Comparison of ENCODE assay signal across 10 cellular contexts in the genomic region with DNA sequence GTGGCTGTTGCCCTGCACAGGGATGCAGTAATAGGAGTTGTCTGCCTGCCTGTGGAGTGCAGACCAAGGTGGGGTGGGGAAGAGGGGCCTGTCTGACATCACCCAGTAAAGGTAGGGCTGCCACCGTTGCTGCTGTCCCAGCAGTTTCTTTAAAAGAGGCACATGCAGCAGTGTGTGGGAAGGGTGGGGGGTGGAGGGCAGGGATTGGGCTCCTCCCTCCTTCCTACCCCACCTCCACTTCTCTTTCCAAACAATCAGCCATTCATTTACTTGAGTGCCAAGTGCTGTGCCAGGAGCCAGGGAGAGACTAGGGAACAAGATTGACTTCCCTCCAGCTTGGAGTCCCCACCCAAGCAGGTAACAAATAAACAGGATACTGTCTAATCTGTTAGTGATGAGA.
DNase-seq lines count a peak whose midpoint lies in the region; ATAC-seq and TF ChIP-seq lines count a peak whose summit lies in the region.
"Had no signal": no experiment of that assay in that cellular context is flagged by ENCODE, and none has a peak within 500 bp of the region (broad histone marks: within the 10 kb centered on the region; RNA-seq: fewer than 3 reads in every experiment).

No MANE protein-coding gene starts in this region.

- ATAC-seq in Right ventricle myocardium inferior (no peak), heart left ventricle (no peak)
- ATAC-seq in naive thymus-derived CD8-positive, alpha-beta T cell: no peak

- no peaks in the 10 kb centered on the region for H3K9me3 Mint-ChIP-seq in endodermal cell
- no peaks in the 10 kb centered on the region for H3K9me3 Mint-ChIP-seq in naive thymus-derived CD8-positive, alpha-beta T cell

- no peak for TF ChIP-seq CTCF in heart left ventricle (IDR thresholded peaks at IDR 0.05)
- TF ChIP-seq CTCF in endodermal cell (conservative IDR thresholded peaks at IDR 0.05): no peak
- no peak for TF ChIP-seq CTCF in vagina (IDR thresholded peaks at IDR 0.05)

- H2BK15ac ChIP-seq in neuronal stem cell (ENCODE audit: low read length): no peak overlapping the region

- 0 to 21% (median 2%) methylated on average over 1 of the region's 1 CpG for WGBS in heart left ventricle, 4 donors
- 43% methylated on average over 1 of the region's 1 CpG; no CpG with 5 or more reads in 1 of the 2 experiments for WGBS in endodermal cell (ENCODE audit: insufficient coverage in 1 of 2, insufficient read length in 1 of 2), 2 experiments
- no CpG with 5 or more reads among the region's 1 CpG for WGBS in neuronal stem cell (ENCODE audit: extremely low coverage in 2 of 2, insufficient read length in 2 of 2, insufficient replicate concordance in 1 of 2), 2 donors

- H3K27ac Mint-ChIP-seq in endodermal cell: peak overlapping the region; percentile 12
- peak overlapping the region in 4 of 10 donors; percentile 37 to 79 (median 51) for H3K27ac Mint-ChIP-seq in naive thymus-derived CD8-positive, alpha-beta T cell

- H3K9ac ChIP-seq in endodermal cell (ENCODE audit: extremely low read depth, low read length, poor library complexity, severe bottlenecking) (no peak overlapping the region), neuronal stem cell (ENCODE audit: low read depth, low read length, poor library complexity) (no peak overlapping the region)

- no peaks in the 10 kb centered on the region for H3K27me3 Mint-ChIP-seq in endodermal cell (ENCODE audit: insufficient read depth)
- H3K27me3 Mint-ChIP-seq in naive thymus-derived CD8-positive, alpha-beta T cell: no peaks in the 10 kb centered on the region

- no peaks in the 10 kb centered on the region for H3K27me3 ChIP-seq in heart left ventricle
- H3K27me3 ChIP-seq in endodermal cell (ENCODE audit: control insufficient read depth, insufficient read depth, low read length, poor library complexity, severe bottlenecking): no peaks in the 10 kb centered on the region
- H3K27me3 ChIP-seq in neuronal stem cell (ENCODE audit: control insufficient read depth in 3 of 3, insufficient read depth in 3 of 3, low read depth in 1 of 3, low read length in 3 of 3): no peaks in the 10 kb centered on the region
- no peaks in the 10 kb centered on the region for H3K27me3 ChIP-seq in vagina

- TF ChIP-seq POLR2A in heart left ventricle (IDR thresholded peaks at IDR 0.05): no peak
- no peak for TF ChIP-seq POLR2A in vagina (IDR thresholded peaks at IDR 0.05)

- H3K4me3 ChIP-seq in heart left ventricle (no peak overlapping the region), endodermal cell (ENCODE audit: low read length) (no peak overlapping the region), neuronal stem cell (ENCODE audit: low read length in 2 of 2) (no peak overlapping the region), vagina (no peak overlapping the region)

- H4K8ac ChIP-seq in neuronal stem cell (ENCODE audit: low read depth, low read length): no peak overlapping the region

- H3K18ac ChIP-seq in neuronal stem cell (ENCODE audit: low read length): no peak overlapping the region

- H3K27ac ChIP-seq in heart left ventricle: peak overlapping the region in 1 of 12 donors; percentile 82
- no peak overlapping the region for H3K27ac ChIP-seq in endodermal cell (ENCODE audit: low read depth, low read length)
- H3K27ac ChIP-seq in neuronal stem cell (replicated peaks; ENCODE audit: low read length): no peak overlapping the region
- H3K27ac ChIP-seq in vagina: peak overlapping the region; percentile 90

- intact Hi-C loops in Right ventricle myocardium inferior (cut with DNase I) (no loop called here), heart left ventricle (cut with DNase I) (no loop called here), vagina (cut with DNase I) (no loop called here)

- no peak overlapping the region for H3K4ac ChIP-seq in neuronal stem cell (ENCODE audit: low read length)

- H3K79me1 ChIP-seq in neuronal stem cell (ENCODE audit: low read depth, low read length): peaks cover 8% of the 10 kb centered on the region

- H2AFZ ChIP-seq in neuronal stem cell (ENCODE audit: low read length): no peak overlapping the region

- POLR2A ChIA-PET in naive thymus-derived CD8-positive, alpha-beta T cell (lab: Charles Lee): interaction anchor here (1.2 kb wide), 1 partner anchor 11 kb away, joined by 3 read pairs; no protein-coding TSS in a partner anchor

- H2AK5ac ChIP-seq in neuronal stem cell (ENCODE audit: low read depth, low read length): no peak overlapping the region

- no peak overlapping the region for H3K4me2 ChIP-seq in neuronal stem cell (ENCODE audit: insufficient read depth, low read length, poor library complexity, severe bottlenecking)

- peaks cover 0 to 18% (median 2%) of the 10 kb centered on the region in 9 donors for H3K36me3 ChIP-seq in heart left ventricle
- peaks cover 30% of the 10 kb centered on the region for H3K36me3 ChIP-seq in endodermal cell (ENCODE audit: control insufficient read depth, insufficient read depth, low read length)
- H3K36me3 ChIP-seq in neuronal stem cell (replicated peaks in 1 of 2; ENCODE audit: control insufficient read depth in 2 of 2, insufficient read depth in 2 of 2, low read length in 2 of 2): peaks cover 1 to 62% of the 10 kb centered on the region in 2 donors
- H3K36me3 ChIP-seq in vagina: no peaks in the 10 kb centered on the region

- peaks cover 27% of the 10 kb centered on the region for H3K4me1 Mint-ChIP-seq in endodermal cell
- H3K4me1 Mint-ChIP-seq in naive thymus-derived CD8-positive, alpha-beta T cell: peaks cover 24 to 64% (median 61%) of the 10 kb centered on the region in 4 donors

- H3K9me3 ChIP-seq in heart left ventricle: no peaks in the 10 kb centered on the region
- no peaks in the 10 kb centered on the region for H3K9me3 ChIP-seq in endodermal cell (ENCODE audit: control insufficient read depth, low read length)
- H3K9me3 ChIP-seq in neuronal stem cell (replicated peaks in 1 of 2; ENCODE audit: control insufficient read depth in 2 of 2, insufficient read depth in 1 of 2, low read depth in 1 of 2, low read length in 2 of 2): no peaks in the 10 kb centered on the region
- H3K9me3 ChIP-seq in vagina: no peaks in the 10 kb centered on the region

- H3K4me1 ChIP-seq in heart left ventricle: peaks cover 4 to 86% (median 75%) of the 10 kb centered on the region in 12 donors
- peaks cover 14% of the 10 kb centered on the region for H3K4me1 ChIP-seq in endodermal cell (ENCODE audit: control insufficient read depth, insufficient read depth, low read length)
- peaks cover 0 to 2% of the 10 kb centered on the region in 2 donors for H3K4me1 ChIP-seq in neuronal stem cell (ENCODE audit: control insufficient read depth in 2 of 2, insufficient read depth in 1 of 2, low read depth in 1 of 2, low read length in 2 of 2)
- H3K4me1 ChIP-seq in vagina: peaks cover 79% of the 10 kb centered on the region

- no peak overlapping the region for H3K14ac ChIP-seq in neuronal stem cell (ENCODE audit: low read length)

- H2BK12ac ChIP-seq in neuronal stem cell (ENCODE audit: low read length): no peak overlapping the region

- H4K91ac ChIP-seq in neuronal stem cell (ENCODE audit: low read depth, low read length, poor library complexity): no peak overlapping the region

- H2BK120ac ChIP-seq in neuronal stem cell (ENCODE audit: low read depth, low read length): no peak overlapping the region

- peaks cover 14% of the 10 kb centered on the region for H3K36me3 Mint-ChIP-seq in endodermal cell (ENCODE audit: low read depth)
- peaks cover 0 to 9% (median 0%) of the 10 kb centered on the region in 3 donors for H3K36me3 Mint-ChIP-seq in naive thymus-derived CD8-positive, alpha-beta T cell

- peak; percentile 43 for DNase-seq in Right ventricle myocardium inferior (ENCODE audit: missing footprints)
- DNase-seq in heart left ventricle: no peak
- no peak for DNase-seq in endodermal cell
- DNase-seq in neuronal stem cell (ENCODE audit: low spot score): no peak
- DNase-seq in vagina (ENCODE audit: extremely low spot score in 2 of 2): no peak
- DNase-seq in NCI-H524 (lab: John Stamatoyannopoulos, UW): no peak
- no peak for DNase-seq in naive thymus-derived CD8-positive, alpha-beta T cell
- no peak for DNase-seq in mesenteric fat pad (ENCODE audit: low spot score)
- DNase-seq: activated effector memory CD4-positive, alpha-beta T cell treated with Interleukin-2 at 50 U/mL for 16 hours; NCI-H1694 had no signal

- no peak overlapping the region for H2BK5ac ChIP-seq in neuronal stem cell (ENCODE audit: low read length)

- H3K4me3 Mint-ChIP-seq in endodermal cell: no peak overlapping the region
- H3K4me3 Mint-ChIP-seq in naive thymus-derived CD8-positive, alpha-beta T cell: no peak overlapping the region

- H3K23ac ChIP-seq in neuronal stem cell (ENCODE audit: low read depth, low read length, poor library complexity): peak overlapping the region; percentile 43
